In the genomic region with DNA sequence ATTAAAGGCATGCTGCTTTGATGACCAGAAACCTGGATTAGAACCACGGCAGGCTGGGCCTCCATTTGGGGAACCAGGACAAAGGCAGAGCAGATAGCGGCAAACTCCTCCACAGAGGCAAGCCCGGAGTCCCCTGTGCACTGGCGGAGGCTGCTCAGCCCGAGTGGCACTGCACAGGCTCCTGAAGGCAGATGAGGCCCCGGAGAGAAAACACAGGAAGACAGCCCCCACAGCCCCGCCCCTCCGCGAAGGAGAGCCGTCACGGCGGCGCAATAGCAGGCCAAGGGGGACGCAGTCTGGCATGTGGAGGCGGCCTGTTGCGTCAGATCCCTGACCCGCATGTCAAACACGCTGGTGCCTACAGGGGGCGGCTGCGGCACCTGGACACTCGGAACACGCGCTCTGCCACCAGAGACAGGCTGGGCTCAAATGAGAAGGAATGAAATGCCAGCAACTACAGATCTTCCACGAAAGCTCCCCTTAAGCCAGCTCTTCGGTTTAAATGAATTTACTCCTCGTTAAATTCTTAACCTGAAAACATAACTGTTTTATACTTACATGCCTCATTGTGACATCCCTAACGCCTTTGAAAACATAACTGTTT, we compare ENCODE assay signal across 1 cellular context.
TF ChIP-seq lines count a peak whose summit lies in the region.

No MANE protein-coding gene starts in this region.

TF ChIP-seq in HepG2, 621 proteins besides CTCF, POLR2A, EP300 and RAD21 (continued from another document and continues in another):
- TF ChIP-seq, protein P1, sequence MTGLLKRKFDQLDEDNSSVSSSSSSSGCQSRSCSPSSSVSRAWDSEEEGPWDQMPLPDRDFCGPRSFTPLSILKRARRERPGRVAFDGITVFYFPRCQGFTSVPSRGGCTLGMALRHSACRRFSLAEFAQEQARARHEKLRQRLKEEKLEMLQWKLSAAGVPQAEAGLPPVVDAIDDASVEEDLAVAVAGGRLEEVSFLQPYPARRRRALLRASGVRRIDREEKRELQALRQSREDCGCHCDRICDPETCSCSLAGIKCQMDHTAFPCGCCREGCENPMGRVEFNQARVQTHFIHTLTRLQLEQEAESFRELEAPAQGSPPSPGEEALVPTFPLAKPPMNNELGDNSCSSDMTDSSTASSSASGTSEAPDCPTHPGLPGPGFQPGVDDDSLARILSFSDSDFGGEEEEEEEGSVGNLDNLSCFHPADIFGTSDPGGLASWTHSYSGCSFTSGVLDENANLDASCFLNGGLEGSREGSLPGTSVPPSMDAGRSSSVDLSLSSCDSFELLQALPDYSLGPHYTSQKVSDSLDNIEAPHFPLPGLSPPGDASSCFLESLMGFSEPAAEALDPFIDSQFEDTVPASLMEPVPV (CRISPR knock-in tag; IDR thresholded peaks at IDR 0.05), result no peak
- no peak for TF ChIP-seq SP140L (CRISPR knock-in tag; IDR thresholded peaks at IDR 0.05; ENCODE audit: borderline replicate concordance)
- TF ChIP-seq ZBTB21 (CRISPR knock-in tag; IDR thresholded peaks at IDR 0.05), result no peak
- TF ChIP-seq, protein P2, sequence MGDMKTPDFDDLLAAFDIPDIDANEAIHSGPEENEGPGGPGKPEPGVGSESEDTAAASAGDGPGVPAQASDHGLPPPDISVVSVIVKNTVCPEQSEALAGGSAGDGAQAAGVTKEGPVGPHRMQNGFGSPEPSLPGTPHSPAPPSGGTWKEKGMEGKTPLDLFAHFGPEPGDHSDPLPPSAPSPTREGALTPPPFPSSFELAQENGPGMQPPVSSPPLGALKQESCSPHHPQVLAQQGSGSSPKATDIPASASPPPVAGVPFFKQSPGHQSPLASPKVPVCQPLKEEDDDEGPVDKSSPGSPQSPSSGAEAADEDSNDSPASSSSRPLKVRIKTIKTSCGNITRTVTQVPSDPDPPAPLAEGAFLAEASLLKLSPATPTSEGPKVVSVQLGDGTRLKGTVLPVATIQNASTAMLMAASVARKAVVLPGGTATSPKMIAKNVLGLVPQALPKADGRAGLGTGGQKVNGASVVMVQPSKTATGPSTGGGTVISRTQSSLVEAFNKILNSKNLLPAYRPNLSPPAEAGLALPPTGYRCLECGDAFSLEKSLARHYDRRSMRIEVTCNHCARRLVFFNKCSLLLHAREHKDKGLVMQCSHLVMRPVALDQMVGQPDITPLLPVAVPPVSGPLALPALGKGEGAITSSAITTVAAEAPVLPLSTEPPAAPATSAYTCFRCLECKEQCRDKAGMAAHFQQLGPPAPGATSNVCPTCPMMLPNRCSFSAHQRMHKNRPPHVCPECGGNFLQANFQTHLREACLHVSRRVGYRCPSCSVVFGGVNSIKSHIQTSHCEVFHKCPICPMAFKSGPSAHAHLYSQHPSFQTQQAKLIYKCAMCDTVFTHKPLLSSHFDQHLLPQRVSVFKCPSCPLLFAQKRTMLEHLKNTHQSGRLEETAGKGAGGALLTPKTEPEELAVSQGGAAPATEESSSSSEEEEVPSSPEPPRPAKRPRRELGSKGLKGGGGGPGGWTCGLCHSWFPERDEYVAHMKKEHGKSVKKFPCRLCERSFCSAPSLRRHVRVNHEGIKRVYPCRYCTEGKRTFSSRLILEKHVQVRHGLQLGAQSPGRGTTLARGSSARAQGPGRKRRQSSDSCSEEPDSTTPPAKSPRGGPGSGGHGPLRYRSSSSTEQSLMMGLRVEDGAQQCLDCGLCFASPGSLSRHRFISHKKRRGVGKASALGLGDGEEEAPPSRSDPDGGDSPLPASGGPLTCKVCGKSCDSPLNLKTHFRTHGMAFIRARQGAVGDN (CRISPR knock-in tag; IDR thresholded peaks at IDR 0.05), result peak; percentile 72
- TF ChIP-seq IKZF1 (IDR thresholded peaks at IDR 0.05), result no peak
- no peak for TF ChIP-seq ZFP62 (CRISPR knock-in tag; IDR thresholded peaks at IDR 0.05)
- no peak for TF ChIP-seq MIER2 (CRISPR knock-in tag; IDR thresholded peaks at IDR 0.05)
- no peak for TF ChIP-seq ZBTB7A (CRISPR knock-in tag; IDR thresholded peaks at IDR 0.05)
- TF ChIP-seq, protein P3, sequence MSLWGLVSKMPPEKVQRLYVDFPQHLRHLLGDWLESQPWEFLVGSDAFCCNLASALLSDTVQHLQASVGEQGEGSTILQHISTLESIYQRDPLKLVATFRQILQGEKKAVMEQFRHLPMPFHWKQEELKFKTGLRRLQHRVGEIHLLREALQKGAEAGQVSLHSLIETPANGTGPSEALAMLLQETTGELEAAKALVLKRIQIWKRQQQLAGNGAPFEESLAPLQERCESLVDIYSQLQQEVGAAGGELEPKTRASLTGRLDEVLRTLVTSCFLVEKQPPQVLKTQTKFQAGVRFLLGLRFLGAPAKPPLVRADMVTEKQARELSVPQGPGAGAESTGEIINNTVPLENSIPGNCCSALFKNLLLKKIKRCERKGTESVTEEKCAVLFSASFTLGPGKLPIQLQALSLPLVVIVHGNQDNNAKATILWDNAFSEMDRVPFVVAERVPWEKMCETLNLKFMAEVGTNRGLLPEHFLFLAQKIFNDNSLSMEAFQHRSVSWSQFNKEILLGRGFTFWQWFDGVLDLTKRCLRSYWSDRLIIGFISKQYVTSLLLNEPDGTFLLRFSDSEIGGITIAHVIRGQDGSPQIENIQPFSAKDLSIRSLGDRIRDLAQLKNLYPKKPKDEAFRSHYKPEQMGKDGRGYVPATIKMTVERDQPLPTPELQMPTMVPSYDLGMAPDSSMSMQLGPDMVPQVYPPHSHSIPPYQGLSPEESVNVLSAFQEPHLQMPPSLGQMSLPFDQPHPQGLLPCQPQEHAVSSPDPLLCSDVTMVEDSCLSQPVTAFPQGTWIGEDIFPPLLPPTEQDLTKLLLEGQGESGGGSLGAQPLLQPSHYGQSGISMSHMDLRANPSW (CRISPR knock-in tag; IDR thresholded peaks at IDR 0.05; ENCODE audit: borderline replicate concordance), result no peak
- TF ChIP-seq, protein P4, sequence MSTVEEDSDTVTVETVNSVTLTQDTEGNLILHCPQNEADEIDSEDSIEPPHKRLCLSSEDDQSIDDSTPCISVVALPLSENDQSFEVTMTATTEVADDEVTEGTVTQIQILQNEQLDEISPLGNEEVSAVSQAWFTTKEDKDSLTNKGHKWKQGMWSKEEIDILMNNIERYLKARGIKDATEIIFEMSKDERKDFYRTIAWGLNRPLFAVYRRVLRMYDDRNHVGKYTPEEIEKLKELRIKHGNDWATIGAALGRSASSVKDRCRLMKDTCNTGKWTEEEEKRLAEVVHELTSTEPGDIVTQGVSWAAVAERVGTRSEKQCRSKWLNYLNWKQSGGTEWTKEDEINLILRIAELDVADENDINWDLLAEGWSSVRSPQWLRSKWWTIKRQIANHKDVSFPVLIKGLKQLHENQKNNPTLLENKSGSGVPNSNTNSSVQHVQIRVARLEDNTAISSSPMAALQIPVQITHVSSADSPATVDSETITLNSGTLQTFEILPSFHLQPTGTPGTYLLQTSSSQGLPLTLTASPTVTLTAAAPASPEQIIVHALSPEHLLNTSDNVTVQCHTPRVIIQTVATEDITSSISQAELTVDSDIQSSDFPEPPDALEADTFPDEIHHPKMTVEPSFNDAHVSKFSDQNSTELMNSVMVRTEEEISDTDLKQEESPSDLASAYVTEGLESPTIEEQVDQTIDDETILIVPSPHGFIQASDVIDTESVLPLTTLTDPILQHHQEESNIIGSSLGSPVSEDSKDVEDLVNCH (CRISPR knock-in tag; IDR thresholded peaks at IDR 0.05), result no peak
- TF ChIP-seq ZNF530 (CRISPR knock-in tag; IDR thresholded peaks at IDR 0.05; ENCODE audit: low read depth), result no peak
- no peak for TF ChIP-seq REPIN1 (CRISPR knock-in tag; IDR thresholded peaks at IDR 0.05; ENCODE audit: borderline replicate concordance, low read depth)
- no peak for TF ChIP-seq PTBP1 (IDR thresholded peaks at IDR 0.05; ENCODE audit: low read depth, low read length, poor library complexity, severe bottlenecking)
- 0 out of 2 replicates have a peak, but pooled peaks have one; percentile 7 for TF ChIP-seq FOSL2 (CRISPR knock-in tag; IDR thresholded peaks at IDR 0.05)
- TF ChIP-seq MED8 (CRISPR knock-in tag; IDR thresholded peaks at IDR 0.05; ENCODE audit: insufficient replicate concordance), result no peak
- TF ChIP-seq, protein P5, sequence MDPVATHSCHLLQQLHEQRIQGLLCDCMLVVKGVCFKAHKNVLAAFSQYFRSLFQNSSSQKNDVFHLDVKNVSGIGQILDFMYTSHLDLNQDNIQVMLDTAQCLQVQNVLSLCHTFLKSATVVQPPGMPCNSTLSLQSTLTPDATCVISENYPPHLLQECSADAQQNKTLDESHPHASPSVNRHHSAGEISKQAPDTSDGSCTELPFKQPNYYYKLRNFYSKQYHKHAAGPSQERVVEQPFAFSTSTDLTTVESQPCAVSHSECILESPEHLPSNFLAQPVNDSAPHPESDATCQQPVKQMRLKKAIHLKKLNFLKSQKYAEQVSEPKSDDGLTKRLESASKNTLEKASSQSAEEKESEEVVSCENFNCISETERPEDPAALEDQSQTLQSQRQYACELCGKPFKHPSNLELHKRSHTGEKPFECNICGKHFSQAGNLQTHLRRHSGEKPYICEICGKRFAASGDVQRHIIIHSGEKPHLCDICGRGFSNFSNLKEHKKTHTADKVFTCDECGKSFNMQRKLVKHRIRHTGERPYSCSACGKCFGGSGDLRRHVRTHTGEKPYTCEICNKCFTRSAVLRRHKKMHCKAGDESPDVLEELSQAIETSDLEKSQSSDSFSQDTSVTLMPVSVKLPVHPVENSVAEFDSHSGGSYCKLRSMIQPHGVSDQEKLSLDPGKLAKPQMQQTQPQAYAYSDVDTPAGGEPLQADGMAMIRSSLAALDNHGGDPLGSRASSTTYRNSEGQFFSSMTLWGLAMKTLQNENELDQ (CRISPR knock-in tag; IDR thresholded peaks at IDR 0.05; ENCODE audit: borderline replicate concordance), result no peak
- no peak for TF ChIP-seq HMGA1 (CRISPR knock-in tag; conservative IDR thresholded peaks at IDR 0.05)
- TF ChIP-seq, protein P6, sequence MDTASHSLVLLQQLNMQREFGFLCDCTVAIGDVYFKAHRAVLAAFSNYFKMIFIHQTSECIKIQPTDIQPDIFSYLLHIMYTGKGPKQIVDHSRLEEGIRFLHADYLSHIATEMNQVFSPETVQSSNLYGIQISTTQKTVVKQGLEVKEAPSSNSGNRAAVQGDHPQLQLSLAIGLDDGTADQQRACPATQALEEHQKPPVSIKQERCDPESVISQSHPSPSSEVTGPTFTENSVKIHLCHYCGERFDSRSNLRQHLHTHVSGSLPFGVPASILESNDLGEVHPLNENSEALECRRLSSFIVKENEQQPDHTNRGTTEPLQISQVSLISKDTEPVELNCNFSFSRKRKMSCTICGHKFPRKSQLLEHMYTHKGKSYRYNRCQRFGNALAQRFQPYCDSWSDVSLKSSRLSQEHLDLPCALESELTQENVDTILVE (CRISPR knock-in tag; IDR thresholded peaks at IDR 0.05), result no peak
- TF ChIP-seq, protein P7, sequence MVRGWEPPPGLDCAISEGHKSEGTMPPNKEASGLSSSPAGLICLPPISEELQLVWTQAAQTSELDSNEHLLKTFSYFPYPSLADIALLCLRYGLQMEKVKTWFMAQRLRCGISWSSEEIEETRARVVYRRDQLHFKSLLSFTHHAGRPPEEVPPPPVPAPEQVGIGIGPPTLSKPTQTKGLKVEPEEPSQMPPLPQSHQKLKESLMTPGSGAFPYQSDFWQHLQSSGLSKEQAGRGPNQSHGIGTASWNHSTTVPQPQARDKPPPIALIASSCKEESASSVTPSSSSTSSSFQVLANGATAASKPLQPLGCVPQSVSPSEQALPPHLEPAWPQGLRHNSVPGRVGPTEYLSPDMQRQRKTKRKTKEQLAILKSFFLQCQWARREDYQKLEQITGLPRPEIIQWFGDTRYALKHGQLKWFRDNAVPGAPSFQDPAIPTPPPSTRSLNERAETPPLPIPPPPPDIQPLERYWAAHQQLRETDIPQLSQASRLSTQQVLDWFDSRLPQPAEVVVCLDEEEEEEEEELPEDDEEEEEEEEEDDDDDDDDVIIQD (CRISPR knock-in tag; IDR thresholded peaks at IDR 0.05; ENCODE audit: low read depth), result no peak
- TF ChIP-seq CBX1 (IDR thresholded peaks at IDR 0.05; ENCODE audit: low read depth), result no peak
- no peak for TF ChIP-seq ZNF335 (CRISPR knock-in tag; IDR thresholded peaks at IDR 0.05)
- TF ChIP-seq SP4 (CRISPR knock-in tag; IDR thresholded peaks at IDR 0.05), result no peak
- TF ChIP-seq, protein P8, sequence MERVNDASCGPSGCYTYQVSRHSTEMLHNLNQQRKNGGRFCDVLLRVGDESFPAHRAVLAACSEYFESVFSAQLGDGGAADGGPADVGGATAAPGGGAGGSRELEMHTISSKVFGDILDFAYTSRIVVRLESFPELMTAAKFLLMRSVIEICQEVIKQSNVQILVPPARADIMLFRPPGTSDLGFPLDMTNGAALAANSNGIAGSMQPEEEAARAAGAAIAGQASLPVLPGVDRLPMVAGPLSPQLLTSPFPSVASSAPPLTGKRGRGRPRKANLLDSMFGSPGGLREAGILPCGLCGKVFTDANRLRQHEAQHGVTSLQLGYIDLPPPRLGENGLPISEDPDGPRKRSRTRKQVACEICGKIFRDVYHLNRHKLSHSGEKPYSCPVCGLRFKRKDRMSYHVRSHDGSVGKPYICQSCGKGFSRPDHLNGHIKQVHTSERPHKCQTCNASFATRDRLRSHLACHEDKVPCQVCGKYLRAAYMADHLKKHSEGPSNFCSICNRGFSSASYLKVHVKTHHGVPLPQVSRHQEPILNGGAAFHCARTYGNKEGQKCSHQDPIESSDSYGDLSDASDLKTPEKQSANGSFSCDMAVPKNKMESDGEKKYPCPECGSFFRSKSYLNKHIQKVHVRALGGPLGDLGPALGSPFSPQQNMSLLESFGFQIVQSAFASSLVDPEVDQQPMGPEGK (CRISPR knock-in tag; IDR thresholded peaks at IDR 0.05), result peak; percentile 51
- no peak for TF ChIP-seq ZNF143 (CRISPR knock-in tag; IDR thresholded peaks at IDR 0.05)
- TF ChIP-seq ZNF678 (CRISPR knock-in tag; IDR thresholded peaks at IDR 0.05), result no peak
- no peak for TF ChIP-seq KAT7 (CRISPR knock-in tag; IDR thresholded peaks at IDR 0.05; ENCODE audit: borderline replicate concordance)
- TF ChIP-seq FOXO1 (CRISPR knock-in tag; IDR thresholded peaks at IDR 0.05), result no peak
- TF ChIP-seq TOE1 (CRISPR knock-in tag; IDR thresholded peaks at IDR 0.05), result no peak
- TF ChIP-seq ZNF746 (CRISPR knock-in tag; IDR thresholded peaks at IDR 0.05), result no peak
- TF ChIP-seq ARNT2 (CRISPR knock-in tag; IDR thresholded peaks at IDR 0.05; ENCODE audit: low read depth), result no peak
- peak; percentile 41; the same call in 1 of the 2 replicates for TF ChIP-seq GABPB1 (CRISPR knock-in tag; IDR thresholded peaks at IDR 0.05)
- no peak for TF ChIP-seq EEA1 (CRISPR knock-in tag; IDR thresholded peaks at IDR 0.05; ENCODE audit: borderline replicate concordance)
- TF ChIP-seq, protein P9, sequence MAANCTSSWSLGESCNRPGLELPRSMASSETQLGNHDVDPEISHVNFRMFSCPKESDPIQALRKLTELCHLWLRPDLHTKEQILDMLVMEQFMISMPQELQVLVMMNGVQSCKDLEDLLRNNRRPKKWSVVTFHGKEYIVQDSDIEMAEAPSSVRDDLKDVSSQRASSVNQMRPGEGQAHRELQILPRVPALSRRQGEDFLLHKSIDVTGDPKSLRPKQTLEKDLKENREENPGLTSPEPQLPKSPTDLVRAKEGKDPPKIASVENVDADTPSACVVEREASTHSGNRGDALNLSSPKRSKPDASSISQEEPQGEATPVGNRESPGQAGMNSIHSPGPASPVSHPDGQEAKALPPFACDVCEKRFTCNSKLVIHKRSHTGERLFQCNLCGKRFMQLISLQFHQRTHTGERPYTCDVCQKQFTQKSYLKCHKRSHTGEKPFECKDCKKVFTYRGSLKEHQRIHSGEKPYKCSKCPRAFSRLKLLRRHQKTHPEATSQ (CRISPR knock-in tag; IDR thresholded peaks at IDR 0.05; ENCODE audit: borderline replicate concordance), result no peak
- TF ChIP-seq YEATS2 (CRISPR knock-in tag; IDR thresholded peaks at IDR 0.05; ENCODE audit: borderline replicate concordance), result no peak
- TF ChIP-seq SOX13 (IDR thresholded peaks at IDR 0.05), result no peak
- TF ChIP-seq SOX13 (CRISPR knock-in tag; conservative IDR thresholded peaks at IDR 0.05 in 1 of 2, IDR thresholded peaks at IDR 0.05 in 1 of 2), result no peak
- TF ChIP-seq ZNF292 (CRISPR knock-in tag; IDR thresholded peaks at IDR 0.05; ENCODE audit: borderline replicate concordance, low read depth), result no peak
- no peak for TF ChIP-seq ZNF556 (CRISPR knock-in tag; IDR thresholded peaks at IDR 0.05; ENCODE audit: borderline replicate concordance)
- peak; percentile 89 for TF ChIP-seq CEBPG (CRISPR knock-in tag; IDR thresholded peaks at IDR 0.05)
- no peak for TF ChIP-seq ZNF75D (CRISPR knock-in tag; IDR thresholded peaks at IDR 0.05; ENCODE audit: borderline replicate concordance)
